ENCODE assay signal across 8 cellular contexts in the genomic region with DNA sequence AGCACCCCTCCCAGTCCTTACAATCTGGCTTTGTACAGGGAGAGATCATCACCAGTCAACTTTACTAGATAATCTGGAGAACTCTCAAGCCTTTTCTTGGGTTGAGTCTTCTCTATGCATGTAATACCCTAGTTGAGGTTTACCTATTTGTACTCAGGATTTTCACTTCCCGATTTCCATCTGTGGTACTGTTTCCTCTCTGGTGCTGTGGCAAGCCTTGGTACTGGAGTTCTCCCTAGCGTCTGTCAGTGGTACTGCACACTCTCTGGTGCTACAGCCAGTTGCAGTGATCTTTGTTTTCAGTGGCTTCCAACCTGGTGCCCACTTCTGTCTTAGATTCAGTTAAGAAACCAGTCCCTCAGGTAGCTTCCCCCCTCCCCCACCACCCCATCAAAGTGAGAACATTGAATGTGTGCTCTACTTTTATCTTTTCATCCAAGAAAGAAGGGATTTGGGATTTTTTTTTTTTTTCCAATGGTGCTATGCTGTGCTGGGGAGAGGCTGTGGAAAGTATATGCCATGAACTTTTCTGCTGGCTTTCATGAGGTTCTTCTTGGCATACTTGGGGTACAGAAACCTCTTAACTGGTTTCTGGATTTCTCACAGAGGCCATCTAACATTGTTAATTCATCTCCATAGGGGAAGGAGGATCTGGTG.
DNase-seq lines count a peak whose midpoint lies in the region; ATAC-seq lines count a peak whose summit lies in the region.

No MANE protein-coding gene starts in this region.

- no peaks in the 10 kb centered on the region for H3K36me3 ChIP-seq in adipocyte (ENCODE audit: control insufficient read depth, insufficient read depth, low read length, severe bottlenecking)
- H3K36me3 ChIP-seq in iPS DF 6.9 (ENCODE audit: control insufficient read depth, insufficient read depth, low read length) = no peaks in the 10 kb centered on the region

- no peak overlapping the region for H3K27ac ChIP-seq in iPS DF 6.9 (ENCODE audit: low read length)

- peak; percentile 99 for ATAC-seq in GM21390 (IDR thresholded peaks at IDR 0.05; ENCODE audit: unreplicated experiment)

- peak; percentile 57 for DNase-seq in EH (ENCODE audit: low read depth)
- DNase-seq in HK-2 (ENCODE audit: unreplicated experiment) = peak; percentile 14
- DNase-seq in T follicular helper cell (ENCODE audit: low read depth) = peak; percentile 46
- DNase-seq in adipocyte (ENCODE audit: low read depth) = peak; percentile 51
- DNase-seq in iPS DF 6.9 (ENCODE audit: low read depth, low spot score) = peak; percentile 45
- peak; percentile 70 for DNase-seq in stimulated activated CD4-positive, alpha-beta T cell treated with anti-CD3 and anti-CD28 coated beads, Interleukin-4, amount 100 ng/mL, for 24 hours
- no peak for DNase-seq in NCI-H187 treated with DMSO at 0.1 percent for 48 hours (lab: John Stamatoyannopoulos, UW)

- H3K4me3 ChIP-seq in adipocyte (ENCODE audit: low read length) (no peak overlapping the region), iPS DF 6.9 (ENCODE audit: low read length) (no peak overlapping the region)

- H3K27me3 ChIP-seq in adipocyte (replicated peaks; ENCODE audit: control insufficient read depth, insufficient read depth, low read length) (no peaks in the 10 kb centered on the region), iPS DF 6.9 (ENCODE audit: control insufficient read depth, insufficient read depth, low read length) (no peaks in the 10 kb centered on the region)

- no CpG with 5 or more reads among the region's 2 CpGs for WGBS in iPS DF 6.9 (ENCODE audit: insufficient coverage, insufficient read length)

- H3K4me1 ChIP-seq in adipocyte (ENCODE audit: control insufficient read depth, insufficient read depth, low read length) = peaks cover 23% of the 10 kb centered on the region
- H3K4me1 ChIP-seq in iPS DF 6.9 (ENCODE audit: control insufficient read depth, insufficient read depth, low read length) = no peaks in the 10 kb centered on the region; the same call in 1 of the 2 replicates

- H3K9ac ChIP-seq in adipocyte (ENCODE audit: low read length) = no peak overlapping the region

- H3K9me3 ChIP-seq in adipocyte (ENCODE audit: control insufficient read depth, low read length) (no peaks in the 10 kb centered on the region), iPS DF 6.9 (ENCODE audit: control insufficient read depth, insufficient read depth, low read length) (no peaks in the 10 kb centered on the region)
